ENCODE assay signal across 18 cellular contexts in the genomic region with DNA sequence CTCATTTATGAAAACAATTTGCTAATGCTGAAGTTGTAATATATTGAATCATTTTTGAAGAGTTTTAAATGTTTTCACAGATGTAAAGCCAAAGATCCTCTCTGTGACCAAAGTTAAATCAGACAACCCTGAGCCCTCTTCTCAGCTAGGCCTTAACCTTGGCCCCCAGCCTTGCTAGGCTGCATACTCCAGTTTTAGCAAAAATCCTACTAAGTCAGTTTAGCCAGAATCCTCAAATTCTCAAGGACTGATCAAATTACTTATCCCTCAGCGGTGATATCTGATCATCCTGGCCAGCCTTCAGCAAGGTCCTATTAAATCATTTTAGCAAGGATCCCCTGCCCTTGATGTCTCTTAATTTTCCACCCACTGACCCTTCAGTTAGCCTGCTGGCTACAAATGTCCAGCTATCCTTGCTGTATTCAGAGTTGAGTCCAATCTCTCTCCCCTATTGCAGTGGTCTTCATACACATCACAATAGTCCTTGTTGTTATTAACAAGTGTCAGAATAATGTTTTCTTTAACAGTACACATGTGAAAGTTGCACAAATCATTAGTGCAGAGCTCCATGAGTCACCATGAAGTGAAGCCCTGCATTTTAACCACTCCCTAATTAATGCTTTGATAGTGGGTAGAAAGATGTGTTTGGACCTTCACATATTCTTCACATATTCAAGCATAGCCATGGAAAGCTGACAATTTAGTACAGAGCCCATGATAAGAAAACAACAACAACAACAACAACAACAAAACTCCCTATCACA.
DNase-seq lines count a peak whose midpoint lies in the region; ATAC-seq and TF ChIP-seq lines count a peak whose summit lies in the region.
"Had no signal": no experiment of that assay in that cellular context is flagged by ENCODE, and none has a peak within 500 bp of the region (broad histone marks: within the 10 kb centered on the region; RNA-seq: fewer than 3 reads in every experiment).

No MANE protein-coding gene starts in this region.

- peak overlapping the region; percentile 51 for H3K18ac ChIP-seq in mesendoderm (ENCODE audit: low read length)

- H3K56ac ChIP-seq in mesendoderm (ENCODE audit: low read length) = no peak overlapping the region

- H3K27me3 ChIP-seq in mesendoderm (ENCODE audit: insufficient read depth, low read length, poor library complexity) = no peaks in the 10 kb centered on the region

- no peaks in the 10 kb centered on the region for H3K79me1 ChIP-seq in mesendoderm (ENCODE audit: low read length)

- no peak overlapping the region for H3K4me3 ChIP-seq in choroid plexus epithelial cell (ENCODE audit: low read depth, low read length)
- no peak overlapping the region for H3K4me3 ChIP-seq in mesendoderm (ENCODE audit: low read length)

- H3K9ac ChIP-seq in mesendoderm (ENCODE audit: low read length) = no peak overlapping the region

- no peak overlapping the region for H2BK5ac ChIP-seq in mesendoderm (ENCODE audit: low read length)

- DNase-seq in ELR (ENCODE audit: low read depth) = peak; percentile 9
- peak; percentile 10 for DNase-seq in NCI-H524 treated with DMSO at 0.1 percent for 48 hours (lab: John Stamatoyannopoulos, UW)
- DNase-seq in choroid plexus epithelial cell (ENCODE audit: low read depth) = peak; percentile 7
- no peak for DNase-seq in mesendoderm
- DNase-seq in NCI-H2107 (lab: John Stamatoyannopoulos, UW) = no peak
- no peak for DNase-seq in NCI-H1048 (lab: John Stamatoyannopoulos, UW)
- DNase-seq in RPMI8226 = no peak
- DNase-seq: Caco-2; CD4-positive, alpha-beta T cell; GF-D8; KG1; NCI-H1417; NCI-H187; NCI-H2171 treated with DMSO at 0.1 percent for 48 hours; NCI-H446 treated with DMSO at 0.1 percent for 48 hours; NCI-H748 treated with DMSO at 0.1 percent for 48 hours; SHP77 treated with DMSO at 0.1 percent for 48 hours had no signal

- H3K27ac ChIP-seq in mesendoderm (ENCODE audit: low read depth, low read length) = no peak overlapping the region

- H4K8ac ChIP-seq in mesendoderm (ENCODE audit: low read depth, low read length) = no peak overlapping the region

- no peak overlapping the region for H3K4me2 ChIP-seq in mesendoderm (ENCODE audit: low read length)

- H4K5ac ChIP-seq in mesendoderm (ENCODE audit: low read length) = no peak overlapping the region

- no peak overlapping the region for H2BK120ac ChIP-seq in mesendoderm (ENCODE audit: low read depth, low read length)

- H2BK15ac ChIP-seq in mesendoderm (replicated peaks; ENCODE audit: low read depth) = no peak overlapping the region

- no peak for TF ChIP-seq CTCF in choroid plexus epithelial cell (conservative IDR thresholded peaks at IDR 0.05; ENCODE audit: low read depth, low read length)

- no peak overlapping the region for H3K23ac ChIP-seq in mesendoderm (ENCODE audit: low read length)

- peaks cover 8% of the 10 kb centered on the region for H3K4me1 ChIP-seq in mesendoderm (ENCODE audit: control insufficient read depth, low read depth, low read length)
- H3K4me1 ChIP-seq: Caco-2 had no signal

- ATAC-seq in GM21825 (IDR thresholded peaks at IDR 0.05; ENCODE audit: unreplicated experiment) = no peak

- WGBS in mesendoderm (ENCODE audit: extremely low coverage, insufficient coverage, low lambda C conversion rate) = no CpG with 5 or more reads among the region's 1 CpG

- no peak overlapping the region for H2AK5ac ChIP-seq in mesendoderm (ENCODE audit: low read length)

- no peak overlapping the region for H3K4ac ChIP-seq in mesendoderm (ENCODE audit: low read depth, low read length)

- no peaks in the 10 kb centered on the region for H3K36me3 ChIP-seq in mesendoderm (ENCODE audit: control insufficient read depth, insufficient read depth, low read length)

- no peaks in the 10 kb centered on the region for H3K79me2 ChIP-seq in mesendoderm (ENCODE audit: control insufficient read depth, insufficient read depth, low read length)

Comparison
In these comparisons a context has a peak if more than half of its experiments do, and no peak if none do; other contexts are left out.
1. DNase-seq: peak in ELR (single experiment), NCI-H524 treated with DMSO at 0.1 percent for 48 hours (single experiment) and choroid plexus epithelial cell (single experiment); none in mesendoderm (single experiment), NCI-H2107 (single experiment), NCI-H1048 (single experiment) and RPMI8226 (single experiment).